ENCODE assay signal across 10 cellular contexts in the genomic region with DNA sequence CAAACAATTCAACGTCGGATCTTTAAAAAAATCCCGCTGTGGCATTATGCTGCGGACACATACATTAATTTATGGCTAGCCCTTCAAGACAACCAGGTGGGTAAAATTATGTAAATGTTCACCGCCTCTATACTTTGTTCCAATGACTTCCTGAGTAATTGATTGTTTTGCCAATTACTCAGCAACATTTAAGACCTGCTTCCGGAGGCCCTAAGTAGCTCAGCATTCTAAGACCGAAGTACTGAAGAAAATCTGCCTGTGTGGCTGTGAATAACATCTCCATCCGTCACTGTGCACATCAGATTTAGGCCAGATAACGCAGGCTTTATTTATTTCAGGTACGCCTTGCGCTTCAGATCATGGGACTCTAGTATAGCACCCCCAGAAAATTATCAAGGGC. TPM values are rescaled to one million over a fixed set of nuclear protein-coding genes. Genes with fewer than 3 reads are reported as not detected.
A peak's percentile ranks its signal among the peaks of the same experiment; 100 is the strongest.
DNase-seq lines count a peak whose midpoint lies in the region; ATAC-seq, FAIRE-seq and TF ChIP-seq lines count a peak whose summit lies in the region.
"Had no signal": no experiment of that assay in that cellular context is flagged by ENCODE, and none has a peak within 500 bp of the region (broad histone marks: within the 10 kb centered on the region; RNA-seq: fewer than 3 reads in every experiment).

No MANE protein-coding gene starts in this region.

- no peak overlapping the region for H3K56ac ChIP-seq in mesendoderm (ENCODE audit: low read length)

- ATAC-seq in GM18498 (IDR thresholded peaks at IDR 0.05; ENCODE audit: unreplicated experiment) (peak; percentile 43), GM21576 (IDR thresholded peaks at IDR 0.05; ENCODE audit: unreplicated experiment) (peak; percentile 25), lower lobe of right lung (no peak)

- no peaks in the 10 kb centered on the region for H3K27me3 ChIP-seq in Peyer's patch
- no peaks in the 10 kb centered on the region for H3K27me3 ChIP-seq in lower lobe of right lung (ENCODE audit: low read depth)
- no peaks in the 10 kb centered on the region for H3K27me3 ChIP-seq in mesendoderm (ENCODE audit: insufficient read depth, low read length, poor library complexity)
- H3K27me3 ChIP-seq: brain microvascular endothelial cell had no signal

- H3K9me3 ChIP-seq in Peyer's patch (peaks cover 0 to 9% (median 0%) of the 10 kb centered on the region in 4 donors), lower lobe of right lung (no peaks in the 10 kb centered on the region)

- H3K27ac ChIP-seq in Peyer's patch = peak overlapping the region; percentile 42 to 79 (median 66)
- peak overlapping the region; percentile 33 for H3K27ac ChIP-seq in lower lobe of right lung
- H3K27ac ChIP-seq in mesendoderm (ENCODE audit: low read depth, low read length) = no peak overlapping the region
- H3K27ac ChIP-seq: brain microvascular endothelial cell had no signal

- no peaks in the 10 kb centered on the region for H3K79me2 ChIP-seq in mesendoderm (ENCODE audit: control insufficient read depth, insufficient read depth, low read length)

- H2BK5ac ChIP-seq in mesendoderm (ENCODE audit: low read length) = no peak overlapping the region

- no peak overlapping the region for H4K8ac ChIP-seq in mesendoderm (ENCODE audit: low read depth, low read length)

- TF ChIP-seq CTCF in Peyer's patch (IDR thresholded peaks at IDR 0.05) (no peak), lower lobe of right lung (IDR thresholded peaks at IDR 0.05) (no peak), D721Med (IDR thresholded peaks at IDR 0.05; ENCODE audit: insufficient read depth, missing control alignments) (no peak)

- no peak overlapping the region for H2AK5ac ChIP-seq in mesendoderm (ENCODE audit: low read length)

- H3K79me1 ChIP-seq in mesendoderm (ENCODE audit: low read length) = no peaks in the 10 kb centered on the region

- no peak for TF ChIP-seq POLR2A in Peyer's patch (IDR thresholded peaks at IDR 0.05)

- H3K9ac ChIP-seq in mesendoderm (ENCODE audit: low read length) = no peak overlapping the region

- WGBS in mesendoderm (ENCODE audit: extremely low coverage, insufficient coverage, low lambda C conversion rate) = no CpG with 5 or more reads among the region's 11 CpGs

- H3K4me3 ChIP-seq in Peyer's patch (peak overlapping the region in 1 of 4 donors; percentile 6), lower lobe of right lung (no peak overlapping the region), mesendoderm (ENCODE audit: low read length) (no peak overlapping the region)

- H2BK120ac ChIP-seq in mesendoderm (ENCODE audit: low read depth, low read length) = no peak overlapping the region

- FAIRE-seq in D721Med (lab: Jason Lieb, UNC) = no peak

- no peak overlapping the region for H3K18ac ChIP-seq in mesendoderm (ENCODE audit: low read length)

- H2BK15ac ChIP-seq in mesendoderm (replicated peaks; ENCODE audit: low read depth) = no peak overlapping the region

- intact Hi-C loops in lower lobe of right lung (cut with DNase I) = no loop called here

- no peak overlapping the region for H4K5ac ChIP-seq in mesendoderm (ENCODE audit: low read length)

- H3K4ac ChIP-seq in mesendoderm (ENCODE audit: low read depth, low read length) = no peak overlapping the region

- DNase-seq in Peyer's patch = peak in 1 of 3 donors; percentile 52
- no peak for DNase-seq in lower lobe of right lung
- DNase-seq in ureter (ENCODE audit: low spot score) = no peak
- DNase-seq in mesendoderm = no peak
- DNase-seq in D721Med (ENCODE audit: insufficient read length, low spot score) = no peak
- DNase-seq in MV-4-11 (lab: John Stamatoyannopoulos, UW) = no peak
- DNase-seq: brain microvascular endothelial cell had no signal

- H3K36me3 ChIP-seq in Peyer's patch (no peaks in the 10 kb centered on the region), lower lobe of right lung (no peaks in the 10 kb centered on the region), mesendoderm (ENCODE audit: control insufficient read depth, insufficient read depth, low read length) (peaks cover 2% of the 10 kb centered on the region)
- H3K36me3 ChIP-seq: brain microvascular endothelial cell had no signal

- H3K4me2 ChIP-seq in mesendoderm (ENCODE audit: low read length) = no peak overlapping the region

- H3K4me1 ChIP-seq in Peyer's patch (peaks cover 0 to 10% (median 4%) of the 10 kb centered on the region in 4 donors), lower lobe of right lung (no peaks in the 10 kb centered on the region), mesendoderm (ENCODE audit: control insufficient read depth, low read depth, low read length) (no peaks in the 10 kb centered on the region)

- no peak overlapping the region for H3K23ac ChIP-seq in mesendoderm (ENCODE audit: low read length)

RNA-seq across cellular contexts. Expression of a gene that starts 23.3 kb away (rescaled TPM):
- total RNA-seq in Peyer's patch = 10 to 100 TPM; 40.4 to 96.3 (median 47.4) TPM
- 11.0 TPM for total RNA-seq in lower lobe of right lung
- total RNA-seq in ureter = 24.7 TPM
- 85.6 TPM for polyA plus RNA-seq in mesendoderm (2013, experiment 1 of 2)
- polyA plus RNA-seq in mesendoderm (2013, experiment 2 of 2) = 82.1 TPM

RNA-seq across cellular contexts. Expression of a gene that starts 39.3 kb away (rescaled TPM):
- total RNA-seq in Peyer's patch = 10 to 100 TPM in 1 of 4 donors, 1 to 10 TPM in 3; 2.5 to 14.0 (median 2.8) TPM
- 109 TPM for total RNA-seq in lower lobe of right lung
- total RNA-seq in ureter = 4.2 TPM
- polyA plus RNA-seq in mesendoderm (2013, experiment 1 of 2) = 1.1 TPM
- polyA plus RNA-seq in mesendoderm (2013, experiment 2 of 2) = 0.87 TPM

RNA-seq across cellular contexts. Expression of a gene that starts 43.5 kb away (rescaled TPM):
- total RNA-seq in Peyer's patch (1 to 10 TPM; 2.2 to 9.9 (median 3.6) TPM), lower lobe of right lung (11.2 TPM), ureter (1.6 TPM)
- polyA plus RNA-seq in mesendoderm (2013, experiment 1 of 2) = not detected
- not detected for polyA plus RNA-seq in mesendoderm (2013, experiment 2 of 2)
- total RNA-seq: renal cortical epithelial cell had no signal

Comparison
In these comparisons a context has a peak if more than half of its experiments do, and no peak if none do; other contexts are left out.
1. ATAC-seq: peak in GM18498 (single experiment) and GM21576 (single experiment); none in lower lobe of right lung (0 of 2).